In genomic region chr17:5785867-5786509, GRCh38 we compare ENCODE assay signal across 9 cellular contexts.
A peak's percentile ranks its signal among the peaks of the same experiment; 100 is the strongest.
DNase-seq lines count a peak whose midpoint lies in the region; ATAC-seq and TF ChIP-seq lines count a peak whose summit lies in the region.
"Had no signal": no experiment of that assay in that cellular context is flagged by ENCODE, and none has a peak within 500 bp of the region (broad histone marks: within the 10 kb centered on the region; RNA-seq: fewer than 3 reads in every experiment).

No MANE protein-coding gene starts in this region.

- no peak overlapping the region for H3K4me3 ChIP-seq in GM23248
- H3K4me3 ChIP-seq in OCI-LY7 (ENCODE audit: low read depth, low read length, poor library complexity, severe bottlenecking): peak overlapping the region; percentile 38
- no peak overlapping the region for H3K4me3 ChIP-seq in vagina

- H3K9me3 Mint-ChIP-seq in CD14-positive monocyte: peaks cover 2 to 14% (median 7%) of the 10 kb centered on the region in 7 donors
- no peaks in the 10 kb centered on the region for H3K9me3 Mint-ChIP-seq in effector memory CD8-positive, alpha-beta T cell

- 15 to 20% methylated on average over 11 of the region's 11 CpGs for WGBS in GM23248 (ENCODE audit: low coverage in 1 of 2, low lambda C conversion rate in 2 of 2, missing lambda C conversion rate in 2 of 2), 2 experiments

- H3K4me1 Mint-ChIP-seq in CD14-positive monocyte: no peaks in the 10 kb centered on the region
- no peaks in the 10 kb centered on the region for H3K4me1 Mint-ChIP-seq in effector memory CD8-positive, alpha-beta T cell (ENCODE audit: low read depth in 2 of 2)
- H3K4me1 Mint-ChIP-seq: T-helper 17 cell had no signal

- no peaks in the 10 kb centered on the region for H3K9me3 ChIP-seq in GM23248 (ENCODE audit: low read depth)
- peaks cover 9% of the 10 kb centered on the region; the same call in 1 of the 2 replicates for H3K9me3 ChIP-seq in OCI-LY7 (ENCODE audit: low read length)
- H3K9me3 ChIP-seq in vagina: no peaks in the 10 kb centered on the region

- no peak overlapping the region for H3K4me3 Mint-ChIP-seq in CD14-positive monocyte
- no peak overlapping the region for H3K4me3 Mint-ChIP-seq in effector memory CD8-positive, alpha-beta T cell
- H3K4me3 Mint-ChIP-seq: T-helper 17 cell had no signal

- DNase-seq in GM04504 (ENCODE audit: low read depth) (peak; percentile 35), GM23248 (peak; percentile 72), OCI-LY7 (ENCODE audit: low spot score) (peak; percentile 85), left kidney (ENCODE audit: low read depth, low spot score) (peak; percentile 32), Ammon's horn (ENCODE audit: low spot score) (no peak), vagina (ENCODE audit: extremely low spot score in 2 of 2) (no peak), CD14-positive monocyte (ENCODE audit: low spot score) (no peak)
- no peak for DNase-seq in effector memory CD8-positive, alpha-beta T cell
- DNase-seq: T-helper 17 cell had no signal

- no peaks in the 10 kb centered on the region for H3K9me2 ChIP-seq in GM23248 (ENCODE audit: insufficient read depth)
- no peaks in the 10 kb centered on the region for H3K9me2 ChIP-seq in OCI-LY7 (ENCODE audit: insufficient read depth, low read length)

- intact Hi-C loops in OCI-LY7 (cut with micrococcal nuclease; ENCODE audit: unreplicated experiment) (no loop called here), vagina (cut with DNase I) (no loop called here), CD14-positive monocyte (cut with micrococcal nuclease) (no loop called here)

- in situ Hi-C loops in GM23248 (cut with MboI): no loop called here

- CTCF ChIA-PET in OCI-LY7 (lab: Charles Lee; ENCODE audit: unreplicated experiment): no interaction called here

- H2AFZ ChIP-seq in GM23248 (no peak overlapping the region), OCI-LY7 (ENCODE audit: low read length) (peak overlapping the region; percentile 80)

- H3K27ac Mint-ChIP-seq in CD14-positive monocyte: no peak overlapping the region
- H3K27ac Mint-ChIP-seq in effector memory CD8-positive, alpha-beta T cell: no peak overlapping the region
- H3K27ac Mint-ChIP-seq: T-helper 17 cell had no signal

- H3K4me2 ChIP-seq in GM23248 (ENCODE audit: unreplicated experiment) (peak overlapping the region; percentile 11), OCI-LY7 (ENCODE audit: low read length) (peak overlapping the region; percentile 67)

- H3K9ac ChIP-seq in GM23248: 0 out of 2 replicates have a peak overlapping the region, but pooled peaks have one; percentile 6

- H4K20me1 ChIP-seq in GM23248 (ENCODE audit: insufficient read depth) (no peaks in the 10 kb centered on the region), OCI-LY7 (ENCODE audit: insufficient read depth, low read length) (no peaks in the 10 kb centered on the region)

- TF ChIP-seq POLR2A in vagina (IDR thresholded peaks at IDR 0.05): no peak

- H3K36me3 ChIP-seq in GM23248 (ENCODE audit: low read depth): no peaks in the 10 kb centered on the region
- no peaks in the 10 kb centered on the region for H3K36me3 ChIP-seq in OCI-LY7 (ENCODE audit: insufficient read depth, low read length)
- H3K36me3 ChIP-seq in vagina: no peaks in the 10 kb centered on the region

- no peaks in the 10 kb centered on the region for H3K36me3 Mint-ChIP-seq in CD14-positive monocyte
- H3K36me3 Mint-ChIP-seq in effector memory CD8-positive, alpha-beta T cell (ENCODE audit: insufficient read depth): no peaks in the 10 kb centered on the region

- no peaks in the 10 kb centered on the region for H3F3A ChIP-seq in GM23248 (ENCODE audit: insufficient read depth)

- peaks cover 10 to 19% (median 15%) of the 10 kb centered on the region in 3 donors for H3K27me3 Mint-ChIP-seq in CD14-positive monocyte (ENCODE audit: low read depth in 3 of 3)
- peaks cover 36 to 73% of the 10 kb centered on the region in 2 donors for H3K27me3 Mint-ChIP-seq in effector memory CD8-positive, alpha-beta T cell

- no peaks in the 10 kb centered on the region; the same call in 1 of the 2 replicates for H3K27me3 ChIP-seq in GM23248 (replicated peaks; ENCODE audit: insufficient read depth)
- no peaks in the 10 kb centered on the region for H3K27me3 ChIP-seq in vagina

- TF ChIP-seq CTCF in OCI-LY7 (conservative IDR thresholded peaks at IDR 0.05; ENCODE audit: low read length) (no peak), vagina (IDR thresholded peaks at IDR 0.05) (no peak), CD14-positive monocyte (IDR thresholded peaks at IDR 0.05) (no peak)

- no peak for ATAC-seq in effector memory CD8-positive, alpha-beta T cell (replicated peaks)
- ATAC-seq: T-helper 17 cell had no signal

- POLR2A ChIA-PET in OCI-LY7 (lab: Charles Lee): no interaction called here

- H3K27ac ChIP-seq in GM23248: peak overlapping the region; percentile 23; the same call in 1 of the 2 replicates
- H3K27ac ChIP-seq in OCI-LY7 (ENCODE audit: low read depth, low read length, poor library complexity, severe bottlenecking): peak overlapping the region; percentile 55
- H3K27ac ChIP-seq in vagina: no peak overlapping the region

- H3K79me2 ChIP-seq in GM23248 (ENCODE audit: insufficient read depth): no peaks in the 10 kb centered on the region
- H3K79me2 ChIP-seq in OCI-LY7 (ENCODE audit: insufficient read depth, low read depth, low read length): no peaks in the 10 kb centered on the region

- H3K4me1 ChIP-seq in GM23248 (ENCODE audit: insufficient read depth) (no peaks in the 10 kb centered on the region), OCI-LY7 (ENCODE audit: insufficient read depth, low read length, poor library complexity, severe bottlenecking) (peaks cover 26% of the 10 kb centered on the region), vagina (no peaks in the 10 kb centered on the region)

- no TSS peak for BruUV-seq in OCI-LY7 (replicated peaks; lab: Mats Ljungman, UMichigan)

Comparison
In these comparisons a context has a peak if more than half of its experiments do, and no peak if none do; other contexts are left out.
1. DNase-seq: peak in GM04504 (single experiment), GM23248 (single experiment), OCI-LY7 (single experiment) and left kidney (single experiment); none in Ammon's horn (single experiment), vagina (0 of 2), CD14-positive monocyte (single experiment) and effector memory CD8-positive, alpha-beta T cell (0 of 3).